1 cellular context compared by ENCODE assay signal in the genomic region with DNA sequence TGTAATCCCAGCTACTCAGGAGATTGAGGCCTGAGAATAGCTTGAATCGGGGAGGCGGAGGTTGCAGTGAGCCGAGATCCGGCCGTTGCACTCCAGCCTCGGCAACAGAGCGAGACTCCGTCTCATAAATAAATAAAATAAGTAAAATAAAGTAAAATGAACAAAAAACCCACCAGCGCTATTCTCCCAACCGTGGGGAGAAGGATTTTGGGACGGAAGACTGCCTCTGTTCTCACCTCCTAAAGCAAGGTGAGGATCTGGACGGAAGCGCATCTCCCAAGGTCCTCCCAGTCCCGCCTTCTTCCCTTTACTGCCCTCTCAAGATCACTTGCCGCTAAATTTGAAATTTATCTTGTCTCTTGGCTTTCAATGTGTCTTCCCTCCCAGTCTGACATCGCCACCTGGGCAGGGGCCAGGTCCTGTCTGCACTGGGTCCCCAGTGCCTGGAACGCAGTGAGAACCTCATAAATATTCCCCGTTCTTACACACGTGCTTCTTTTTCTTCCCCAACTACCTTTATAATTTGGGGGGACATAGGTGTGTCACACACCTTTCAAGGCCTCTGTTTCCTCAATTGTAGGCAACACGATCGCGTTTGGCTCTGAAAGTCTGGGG.
TF ChIP-seq lines count a peak whose summit lies in the region.

No MANE protein-coding gene starts in this region.

TF ChIP-seq in endothelial cell of umbilical vein, 7 proteins besides CTCF, POLR2A, EP300 and RAD21:
- TF ChIP-seq JUN (IDR thresholded peaks at IDR 0.05; ENCODE audit: borderline replicate concordance, insufficient read depth, insufficient read length, low read depth) (no peak), MYC (IDR thresholded peaks at IDR 0.05; ENCODE audit: low read depth, low read length) (no peak), GATA2 (IDR thresholded peaks at IDR 0.05; ENCODE audit: insufficient read depth, insufficient read length, low read depth, low read length) (no peak), MAX (IDR thresholded peaks at IDR 0.05; ENCODE audit: insufficient read depth, insufficient read length) (no peak), EZH2 (IDR thresholded peaks at IDR 0.05; ENCODE audit: borderline replicate concordance, low read depth, low read length, severe bottlenecking) (no peak), FOS (IDR thresholded peaks at IDR 0.05; ENCODE audit: borderline replicate concordance, insufficient read depth, low read length) (no peak), POLR2AphosphoS5 (IDR thresholded peaks at IDR 0.05; ENCODE audit: insufficient read depth, low read depth, low read length) (no peak)
